Comparison of ENCODE assay signal across 22 cellular contexts in the genomic region with DNA sequence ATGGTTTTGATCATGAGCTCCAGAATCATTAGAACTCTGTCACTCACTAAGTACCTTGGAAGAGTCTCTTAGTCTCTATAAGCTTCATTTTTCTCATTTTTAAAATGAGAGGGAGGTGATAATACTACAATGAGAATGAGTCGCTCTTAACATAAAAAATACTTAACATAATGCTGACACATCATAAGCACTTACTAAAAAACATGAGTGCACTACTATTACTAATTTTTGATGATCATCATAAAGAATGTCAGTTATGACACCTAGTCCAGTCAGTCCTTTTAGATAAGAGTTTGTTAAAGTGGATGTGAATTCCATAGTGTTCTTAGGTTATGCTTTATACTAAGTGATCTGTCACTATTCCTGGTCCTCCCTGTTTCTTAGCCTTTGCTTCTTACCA.
"Had no signal": no experiment of that assay in that cellular context is flagged by ENCODE, and none has a peak within 500 bp of the region (broad histone marks: within the 10 kb centered on the region; RNA-seq: fewer than 3 reads in every experiment).

No MANE protein-coding gene starts in this region.

- H3K27me3 ChIP-seq: gastrocnemius medialis, ovary, spleen, tibial nerve, upper lobe of left lung had no signal

- H3K9me3 ChIP-seq: gastrocnemius medialis, ovary, psoas muscle, spleen, thoracic aorta, tibial nerve, upper lobe of left lung had no signal

- H3K36me3 ChIP-seq: gastrocnemius medialis, ovary, spleen, thoracic aorta, tibial nerve, upper lobe of left lung had no signal

- ATAC-seq: effector memory CD8-positive, alpha-beta T cell; gastrocnemius medialis; natural killer cell; psoas muscle; right cardiac atrium; stimulated activated naive B cell treated with anti-CD40 and anti-IgM and Interleukin-4, amounts not matched to agents 10 μg/mL and 1 μg/mL and 100 μg/mL, for 72 hours had no signal

- H3K4me1 ChIP-seq: gastrocnemius medialis, psoas muscle, spleen, upper lobe of left lung had no signal

- H3K27ac ChIP-seq: coronary artery, gastrocnemius medialis, ovary, psoas muscle, skin epidermis, spleen, thoracic aorta, tibial nerve, upper lobe of left lung had no signal

- H3K4me3 ChIP-seq: coronary artery, gastrocnemius medialis, lung, ovary, psoas muscle, skin epidermis, spleen, thoracic aorta, tibial nerve, upper lobe of left lung had no signal

- DNase-seq: dermis blood vessel endothelial cell; effector memory CD8-positive, alpha-beta T cell; gastrocnemius medialis; head of caudate nucleus; natural killer cell; occipital lobe; ovary; posterior cingulate gyrus; psoas muscle; right cardiac atrium; spleen; stimulated activated CD4-positive, alpha-beta T cell treated with anti-CD3 and anti-CD28 coated beads, Interleukin-4, amount 100 ng/mL, for 4 hours; stimulated activated naive B cell treated with anti-CD40 and anti-IgM and Interleukin-4, amounts not matched to agents 10 μg/mL and 1 μg/mL and 100 μg/mL, for 72 hours; upper lobe of left lung had no signal

- FAIRE-seq: endometrium, keratinocyte, urothelium cell line had no signal
